Comparison of ENCODE assay signal across 1 cellular context in the genomic region with DNA sequence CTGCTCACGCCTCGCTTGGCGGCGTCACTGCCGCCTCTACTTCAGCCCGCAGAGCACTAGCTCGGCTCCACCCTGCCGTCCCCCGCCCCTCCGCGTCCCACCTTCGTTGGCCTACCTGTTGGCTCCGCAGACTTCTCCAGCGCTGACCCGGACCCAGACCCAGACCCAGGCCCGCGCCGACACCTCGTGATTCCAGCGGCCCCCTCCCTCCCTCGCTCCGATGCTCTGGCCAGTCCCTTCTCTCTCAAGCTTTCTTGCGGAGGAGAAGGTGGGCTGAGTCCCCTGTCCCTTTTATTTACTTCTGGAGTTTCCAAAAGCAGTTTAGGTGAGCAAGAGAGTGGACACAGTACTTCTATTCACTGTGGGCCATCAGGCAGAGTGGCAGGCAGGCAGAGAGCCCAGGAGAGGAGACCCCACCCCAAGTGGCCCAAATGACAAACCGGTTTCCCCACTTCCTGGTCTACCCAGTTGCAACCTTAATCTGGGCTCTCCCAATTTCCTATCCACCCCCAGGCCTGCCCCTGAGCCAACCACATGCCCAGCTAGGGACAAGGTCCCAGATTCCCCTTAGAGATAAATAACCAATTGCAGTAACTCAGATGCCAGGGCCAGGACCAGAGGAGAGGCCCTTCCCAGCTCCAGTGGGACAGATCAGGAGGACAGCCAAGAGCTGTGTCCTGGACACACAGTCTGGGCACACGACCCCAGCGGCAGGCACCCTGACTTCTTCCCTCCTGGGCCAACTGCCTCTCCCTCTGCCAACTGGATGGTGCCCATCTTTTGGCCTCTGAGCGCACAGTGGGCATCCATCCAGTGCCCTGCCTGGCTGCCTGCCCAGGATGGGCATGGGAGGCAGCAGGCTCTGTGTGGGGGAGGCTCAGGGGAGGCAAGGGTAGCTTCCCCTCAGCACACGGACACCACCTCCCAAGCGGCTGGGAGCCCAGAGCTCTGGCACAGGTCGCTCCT.
TF ChIP-seq lines count a peak whose summit lies in the region.

No MANE protein-coding gene starts in this region.

TF ChIP-seq in SK-N-SH treated with all-trans-retinoic acid at 6 μM for 48 hours, 23 proteins besides CTCF, POLR2A, EP300 and RAD21 (continued from another document):
- TF ChIP-seq CSRNP3 (CRISPR knock-in tag; IDR thresholded peaks at IDR 0.05): no peak
- no peak for TF ChIP-seq BACH2 (CRISPR knock-in tag; IDR thresholded peaks at IDR 0.05; ENCODE audit: borderline replicate concordance)
- no peak for TF ChIP-seq ZNF8 (CRISPR knock-in tag; IDR thresholded peaks at IDR 0.05)
- TF ChIP-seq ESRRG (CRISPR knock-in tag; IDR thresholded peaks at IDR 0.05): no peak
